In the genomic region with DNA sequence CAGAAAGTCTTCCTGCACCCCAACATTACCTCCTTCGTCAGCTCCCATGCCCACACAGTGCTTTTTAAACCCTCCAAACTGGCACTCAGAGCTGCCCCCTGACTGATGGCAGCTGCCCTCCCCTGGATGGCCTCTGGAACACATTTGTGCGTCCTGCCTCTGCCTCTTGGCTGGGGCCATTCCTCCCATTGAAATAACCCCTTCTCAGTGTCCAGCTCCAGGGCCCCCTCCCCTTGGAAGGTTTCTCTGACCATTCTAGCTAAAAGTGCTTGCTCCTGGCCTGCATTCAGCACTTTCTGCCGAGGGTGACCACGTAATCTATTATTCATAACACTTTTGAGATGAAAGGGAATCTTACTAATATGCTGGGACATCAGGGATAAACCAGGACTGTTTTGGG, we compare ENCODE assay signal across 30 cellular contexts.
DNase-seq lines count a peak whose midpoint lies in the region; ATAC-seq and TF ChIP-seq lines count a peak whose summit lies in the region.
"Had no signal": no experiment of that assay in that cellular context is flagged by ENCODE, and none has a peak within 500 bp of the region (broad histone marks: within the 10 kb centered on the region; RNA-seq: fewer than 3 reads in every experiment).

No MANE protein-coding gene starts in this region.

- no peak for TF ChIP-seq RAD21 in SK-N-SH (IDR thresholded peaks at IDR 0.05; ENCODE audit: low read length)

- peak overlapping the region; percentile 74 to 92; a peak in 3 of 4 replicates for H3K27ac ChIP-seq in SK-N-SH (ENCODE audit: low read depth in 2 of 2, low read length in 1 of 2)
- no peak overlapping the region for H3K27ac ChIP-seq in mesendoderm (ENCODE audit: low read depth, low read length)
- peak overlapping the region; percentile 54 to 69 (median 66) for H3K27ac ChIP-seq in sigmoid colon
- peak overlapping the region; percentile 70 for H3K27ac ChIP-seq in vagina
- H3K27ac ChIP-seq: 22Rv1, SJCRH30 had no signal

- H3K79me2 ChIP-seq in SK-N-SH (ENCODE audit: insufficient read depth) (no peaks in the 10 kb centered on the region), mesendoderm (ENCODE audit: control insufficient read depth, insufficient read depth, low read length) (no peaks in the 10 kb centered on the region)

- POLR2A ChIA-PET in SK-N-SH (lab: Yijun Ruan, JAX), result no interaction called here

- ATAC-seq in SK-N-SH treated with all-trans-retinoic acid at 6 μM for 48 hours (no peak), GM18520 (IDR thresholded peaks at IDR 0.05; ENCODE audit: unreplicated experiment) (no peak), GM19328 (IDR thresholded peaks at IDR 0.05; ENCODE audit: unreplicated experiment) (no peak)
- ATAC-seq: activated CD4-positive, CD25-positive, alpha-beta regulatory T cell treated with anti-CD3 and anti-CD28 coated beads, Interleukin-2, amount 50 U/mL, for 24 hours; activated T-helper 17 cell treated with anti-CD3 and anti-CD28 coated beads, Interleukin-2, amount 50 U/mL, for 72 hours had no signal

- 100% methylated on average over 4 of the region's 4 CpGs for WGBS in SK-N-SH (ENCODE audit: low lambda C conversion rate)
- no CpG with 5 or more reads among the region's 4 CpGs for WGBS in mesendoderm (ENCODE audit: extremely low coverage, insufficient coverage, low lambda C conversion rate)
- WGBS in sigmoid colon, 2 donors, result 81 to 87% methylated on average over 4 of the region's 4 CpGs

- H2BK5ac ChIP-seq in mesendoderm (ENCODE audit: low read length), result peak overlapping the region; percentile 54

- H3K56ac ChIP-seq in mesendoderm (ENCODE audit: low read length), result peak overlapping the region; percentile 56

- no peaks in the 10 kb centered on the region for H3K79me1 ChIP-seq in mesendoderm (ENCODE audit: low read length)

- TF ChIP-seq POLR2A in sigmoid colon (IDR thresholded peaks at IDR 0.05), result no peak
- TF ChIP-seq POLR2A in vagina (IDR thresholded peaks at IDR 0.05), result no peak

- H3K4me2 ChIP-seq in SK-N-SH (no peak overlapping the region), mesendoderm (ENCODE audit: low read length) (no peak overlapping the region)

- TF ChIP-seq EP300 in SK-N-SH (IDR thresholded peaks at IDR 0.05; ENCODE audit: borderline replicate concordance in 1 of 2, low read depth in 1 of 2, low read length in 1 of 2) (no peak), sigmoid colon (IDR thresholded peaks at IDR 0.05) (no peak)

- no peaks in the 10 kb centered on the region for H3K27me3 ChIP-seq in SK-N-SH (ENCODE audit: insufficient read depth)
- no peaks in the 10 kb centered on the region for H3K27me3 ChIP-seq in mesendoderm (ENCODE audit: insufficient read depth, low read length, poor library complexity)
- no peaks in the 10 kb centered on the region for H3K27me3 ChIP-seq in sigmoid colon
- H3K27me3 ChIP-seq in vagina, result no peaks in the 10 kb centered on the region
- H3K27me3 ChIP-seq: right atrium auricular region, SJCRH30, thyroid gland had no signal

- no peak overlapping the region for H2BK15ac ChIP-seq in mesendoderm (replicated peaks; ENCODE audit: low read depth)

- H3F3A ChIP-seq in SK-N-SH (replicated peaks; ENCODE audit: insufficient read depth), result peaks cover 9% of the 10 kb centered on the region

- H3K9me2 ChIP-seq in SK-N-SH, result no peaks in the 10 kb centered on the region

- peak overlapping the region; percentile 77 for H2AK5ac ChIP-seq in mesendoderm (ENCODE audit: low read length)

- H3K36me3 ChIP-seq in SK-N-SH (replicated peaks in 1 of 2; ENCODE audit: control insufficient read depth in 1 of 2, insufficient read depth in 2 of 2, low read length in 1 of 2), result peaks cover 9 to 12% of the 10 kb centered on the region in 2 experiments
- no peaks in the 10 kb centered on the region for H3K36me3 ChIP-seq in mesendoderm (ENCODE audit: control insufficient read depth, insufficient read depth, low read length)
- peaks cover 9 to 77% (median 26%) of the 10 kb centered on the region in 4 donors for H3K36me3 ChIP-seq in sigmoid colon
- H3K36me3 ChIP-seq in vagina, result peaks cover 0 to 6% of the 10 kb centered on the region in 2 donors

- H4K20me1 ChIP-seq in SK-N-SH (ENCODE audit: insufficient read depth), result no peaks in the 10 kb centered on the region

- H3K4me1 ChIP-seq in SK-N-SH (ENCODE audit: control insufficient read depth in 1 of 2, insufficient read depth in 2 of 2, low read depth in 1 of 2, low read length in 1 of 2) (peaks cover 8 to 54% of the 10 kb centered on the region in 2 experiments), mesendoderm (ENCODE audit: control insufficient read depth, low read depth, low read length) (peaks cover 17% of the 10 kb centered on the region), sigmoid colon (peaks cover 0 to 60% (median 41%) of the 10 kb centered on the region in 4 donors), vagina (peaks cover 48% of the 10 kb centered on the region)
- H3K4me1 ChIP-seq: SJCRH30 had no signal

- H3K4me3 ChIP-seq in SK-N-SH (ENCODE audit: low read depth in 2 of 2, low read length in 1 of 2), result no peak overlapping the region
- no peak overlapping the region for H3K4me3 ChIP-seq in mesendoderm (ENCODE audit: low read length)
- no peak overlapping the region for H3K4me3 ChIP-seq in sigmoid colon
- no peak overlapping the region for H3K4me3 ChIP-seq in vagina
- H3K4me3 ChIP-seq: right atrium auricular region, SJCRH30, thyroid gland had no signal

- CTCF ChIA-PET in SK-N-SH (lab: Yijun Ruan, JAX), result interaction anchor here (0.9 kb wide), 1 partner anchor 200 kb away, joined by 3 read pairs; no protein-coding TSS in a partner anchor

- H3K9me3 ChIP-seq in SK-N-SH (no peaks in the 10 kb centered on the region), sigmoid colon (no peaks in the 10 kb centered on the region), vagina (no peaks in the 10 kb centered on the region)
- H3K9me3 ChIP-seq: right atrium auricular region, SJCRH30, thyroid gland had no signal

- no peak overlapping the region for H2BK120ac ChIP-seq in mesendoderm (ENCODE audit: low read depth, low read length)

- peak overlapping the region; percentile 24 for H4K5ac ChIP-seq in mesendoderm (ENCODE audit: low read length)

- no peak overlapping the region for H3K18ac ChIP-seq in mesendoderm (ENCODE audit: low read length)

- TF ChIP-seq CTCF in SK-N-SH (IDR thresholded peaks at IDR 0.05), result no peak
- TF ChIP-seq CTCF in sigmoid colon (IDR thresholded peaks at IDR 0.05), result no peak
- TF ChIP-seq CTCF in vagina (IDR thresholded peaks at IDR 0.05), result no peak

- no peak overlapping the region for H3K4ac ChIP-seq in mesendoderm (ENCODE audit: low read depth, low read length)

- no peak overlapping the region for H4K8ac ChIP-seq in mesendoderm (ENCODE audit: low read depth, low read length)

- H3K9ac ChIP-seq in SK-N-SH, result no peak overlapping the region
- H3K9ac ChIP-seq in mesendoderm (ENCODE audit: low read length), result no peak overlapping the region

- H3K23ac ChIP-seq in mesendoderm (ENCODE audit: low read length), result no peak overlapping the region

- no peak for DNase-seq in SK-N-SH
- no peak for DNase-seq in mesendoderm
- DNase-seq in sigmoid colon, result no peak
- no peak for DNase-seq in vagina (ENCODE audit: extremely low spot score in 2 of 2)
- no peak for DNase-seq in nucleus accumbens (lab: John Stamatoyannopoulos, UW)
- DNase-seq: activated CD4-positive, alpha-beta T cell treated with anti-CD3 and anti-CD28 coated beads, Interleukin-2, amount 50 U/mL, for 48 hours; activated CD8-positive, alpha-beta memory T cell treated with anti-CD3 and anti-CD28 coated beads, Interleukin-2, amount 50 U/mL, for 48 hours; activated naive CD4-positive, alpha-beta T cell treated with anti-CD3 and anti-CD28 coated beads, Interleukin-2, amount 50 U/mL, for 16 hours; amygdala; CD4-positive, CD25-positive, alpha-beta regulatory T cell; effector memory CD4-positive, alpha-beta T cell; foreskin fibroblast; HCEC 1CT; KG1; MM.1S; naive B cell; NCI-H1417 treated with DMSO at 0.1 percent for 48 hours; NCI-H2081; NCI-H226; NCI-H748 treated with DMSO at 0.1 percent for 48 hours; SJCRH30; stimulated activated naive CD4-positive, alpha-beta T cell treated with Interleukin-2 at 50 U/mL for 16 hours; thyroid gland had no signal

- intact Hi-C loops in sigmoid colon (cut with DNase I) (no loop called here), vagina (cut with DNase I) (no loop called here)

- no peak overlapping the region for H2AFZ ChIP-seq in SK-N-SH (ENCODE audit: low read depth)

TF ChIP-seq in SK-N-SH, 30 proteins besides CTCF, POLR2A, EP300 and RAD21 (continues in another document):
- no peak for TF ChIP-seq TCF12 (IDR thresholded peaks at IDR 0.05)
- no peak for TF ChIP-seq FOSL2 (IDR thresholded peaks at IDR 0.05; ENCODE audit: borderline replicate concordance, low read depth)

TF ChIP-seq in SK-N-SH treated with all-trans-retinoic acid at 6 μM for 48 hours, 23 proteins besides CTCF, POLR2A, EP300 and RAD21 (continues in another document):
- TF ChIP-seq, protein P1, sequence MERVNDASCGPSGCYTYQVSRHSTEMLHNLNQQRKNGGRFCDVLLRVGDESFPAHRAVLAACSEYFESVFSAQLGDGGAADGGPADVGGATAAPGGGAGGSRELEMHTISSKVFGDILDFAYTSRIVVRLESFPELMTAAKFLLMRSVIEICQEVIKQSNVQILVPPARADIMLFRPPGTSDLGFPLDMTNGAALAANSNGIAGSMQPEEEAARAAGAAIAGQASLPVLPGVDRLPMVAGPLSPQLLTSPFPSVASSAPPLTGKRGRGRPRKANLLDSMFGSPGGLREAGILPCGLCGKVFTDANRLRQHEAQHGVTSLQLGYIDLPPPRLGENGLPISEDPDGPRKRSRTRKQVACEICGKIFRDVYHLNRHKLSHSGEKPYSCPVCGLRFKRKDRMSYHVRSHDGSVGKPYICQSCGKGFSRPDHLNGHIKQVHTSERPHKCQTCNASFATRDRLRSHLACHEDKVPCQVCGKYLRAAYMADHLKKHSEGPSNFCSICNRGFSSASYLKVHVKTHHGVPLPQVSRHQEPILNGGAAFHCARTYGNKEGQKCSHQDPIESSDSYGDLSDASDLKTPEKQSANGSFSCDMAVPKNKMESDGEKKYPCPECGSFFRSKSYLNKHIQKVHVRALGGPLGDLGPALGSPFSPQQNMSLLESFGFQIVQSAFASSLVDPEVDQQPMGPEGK (CRISPR knock-in tag; IDR thresholded peaks at IDR 0.05; ENCODE audit: borderline replicate concordance), result no peak
- TF ChIP-seq, protein P2, sequence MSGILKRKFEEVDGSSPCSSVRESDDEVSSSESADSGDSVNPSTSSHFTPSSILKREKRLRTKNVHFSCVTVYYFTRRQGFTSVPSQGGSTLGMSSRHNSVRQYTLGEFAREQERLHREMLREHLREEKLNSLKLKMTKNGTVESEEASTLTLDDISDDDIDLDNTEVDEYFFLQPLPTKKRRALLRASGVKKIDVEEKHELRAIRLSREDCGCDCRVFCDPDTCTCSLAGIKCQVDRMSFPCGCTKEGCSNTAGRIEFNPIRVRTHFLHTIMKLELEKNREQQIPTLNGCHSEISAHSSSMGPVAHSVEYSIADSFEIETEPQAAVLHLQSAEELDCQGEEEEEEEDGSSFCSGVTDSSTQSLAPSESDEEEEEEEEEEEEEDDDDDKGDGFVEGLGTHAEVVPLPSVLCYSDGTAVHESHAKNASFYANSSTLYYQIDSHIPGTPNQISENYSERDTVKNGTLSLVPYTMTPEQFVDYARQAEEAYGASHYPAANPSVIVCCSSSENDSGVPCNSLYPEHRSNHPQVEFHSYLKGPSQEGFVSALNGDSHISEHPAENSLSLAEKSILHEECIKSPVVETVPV (CRISPR knock-in tag; IDR thresholded peaks at IDR 0.05), result no peak
- TF ChIP-seq TOX (CRISPR knock-in tag; IDR thresholded peaks at IDR 0.05; ENCODE audit: borderline replicate concordance) (no peak), RARB (CRISPR knock-in tag; IDR thresholded peaks at IDR 0.05) (no peak), ZC3H10 (CRISPR knock-in tag; IDR thresholded peaks at IDR 0.05) (no peak)
